In the genomic region with DNA sequence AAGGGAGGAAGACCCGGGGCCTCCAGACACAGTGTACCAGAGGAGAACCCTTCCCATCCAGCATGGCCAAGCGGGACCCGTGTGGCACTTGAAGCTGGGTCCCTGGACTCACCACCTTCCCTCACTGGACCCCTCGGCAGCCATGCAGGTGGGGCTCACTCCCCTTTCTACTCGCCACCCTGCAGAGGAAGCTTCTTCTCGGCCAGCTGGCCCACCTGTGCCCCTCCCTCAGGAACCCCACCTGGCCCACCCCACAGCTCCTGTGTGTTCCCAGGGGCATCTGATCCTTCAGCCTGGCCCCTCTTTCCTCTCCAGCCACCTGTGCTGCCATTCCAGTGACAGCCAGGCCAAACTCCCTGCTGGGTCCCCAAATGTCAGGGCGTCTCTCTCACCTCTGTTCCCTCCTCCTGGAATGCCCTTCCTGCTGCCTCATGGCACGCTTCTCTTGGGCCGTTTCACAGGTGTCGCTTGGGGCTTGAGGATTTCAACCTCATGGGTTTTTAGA, we compare ENCODE assay signal across 19 cellular contexts. TPM values are rescaled to one million over a fixed set of nuclear protein-coding genes. Genes with fewer than 3 reads are reported as not detected.
DNase-seq lines count a peak whose midpoint lies in the region; ATAC-seq and TF ChIP-seq lines count a peak whose summit lies in the region.
"Had no signal": no experiment of that assay in that cellular context is flagged by ENCODE, and none has a peak within 500 bp of the region (broad histone marks: within the 10 kb centered on the region; RNA-seq: fewer than 3 reads in every experiment).

No MANE protein-coding gene starts in this region.

- H4K8ac ChIP-seq in mesenchymal stem cell (ENCODE audit: low read length), result no peak overlapping the region

- H3K9ac ChIP-seq in mesenchymal stem cell (ENCODE audit: low read length), result no peak overlapping the region
- H3K9ac ChIP-seq: BLaER1 treated with 17β-estradiol and CSF1 and Interleukin-3, amounts not matched to agents 10 nM and 100 nM had no signal

- no peaks in the 10 kb centered on the region for H3K9me3 Mint-ChIP-seq in chondrocyte (ENCODE audit: low read depth)
- H3K9me3 Mint-ChIP-seq: CD8-positive, alpha-beta T cell had no signal

- H3K27ac Mint-ChIP-seq in chondrocyte (ENCODE audit: unreplicated experiment), result no peak overlapping the region
- H3K27ac Mint-ChIP-seq: CD8-positive, alpha-beta T cell; HFFc6 had no signal

- no peak overlapping the region for H3K4me2 ChIP-seq in mesenchymal stem cell (ENCODE audit: low read length, poor library complexity, severe bottlenecking)

- H3K4me1 Mint-ChIP-seq in chondrocyte (ENCODE audit: low read depth), result peaks cover 18% of the 10 kb centered on the region

- no peak overlapping the region for H3K23ac ChIP-seq in mesenchymal stem cell (ENCODE audit: low read length in 2 of 2)

- no peak overlapping the region for H3K18ac ChIP-seq in mesenchymal stem cell (ENCODE audit: low read depth in 1 of 2, low read length in 2 of 2)

- no peak overlapping the region for H2BK12ac ChIP-seq in mesenchymal stem cell (ENCODE audit: low read length in 2 of 2)

- H3K4me1 ChIP-seq in heart right ventricle (peaks cover 26 to 71% (median 53%) of the 10 kb centered on the region in 9 donors), right cardiac atrium (ENCODE audit: control insufficient read depth, insufficient read depth, low read length) (peaks cover 20% of the 10 kb centered on the region), mesenchymal stem cell (ENCODE audit: control insufficient read depth, insufficient read depth, low read depth, low read length) (peaks cover 50% of the 10 kb centered on the region), spleen (peaks cover 3 to 62% (median 23%) of the 10 kb centered on the region in 6 donors)

- no peak overlapping the region for H2BK5ac ChIP-seq in mesenchymal stem cell (ENCODE audit: low read depth, low read length, poor library complexity, severe bottlenecking)

- no peak for TF ChIP-seq POLR2A in spleen (IDR thresholded peaks at IDR 0.05)

- H3K9me3 ChIP-seq in heart right ventricle (no peaks in the 10 kb centered on the region), right cardiac atrium (ENCODE audit: control insufficient read depth, low read length) (no peaks in the 10 kb centered on the region), mesenchymal stem cell (ENCODE audit: control insufficient read depth, low read length) (no peaks in the 10 kb centered on the region), spleen (no peaks in the 10 kb centered on the region)
- H3K9me3 ChIP-seq: BLaER1 treated with 17β-estradiol and CSF1 and Interleukin-3, amounts not matched to agents 10 nM and 100 nM had no signal

- H3K27me3 ChIP-seq in heart right ventricle (no peaks in the 10 kb centered on the region), right cardiac atrium (ENCODE audit: control insufficient read depth, insufficient read depth) (no peaks in the 10 kb centered on the region), mesenchymal stem cell (ENCODE audit: control insufficient read depth in 1 of 2, insufficient read depth in 1 of 2, low read length in 2 of 2) (peaks cover 0 to 33% of the 10 kb centered on the region in 2 experiments), spleen (replicated peaks in 1 of 7) (peaks cover 0 to 3% (median 0%) of the 10 kb centered on the region in 7 donors)

- H4K91ac ChIP-seq in mesenchymal stem cell (ENCODE audit: low read length), result no peak overlapping the region

- no peak overlapping the region for H3K4ac ChIP-seq in mesenchymal stem cell (ENCODE audit: low read depth in 1 of 2, low read length in 2 of 2)

- 89 to 93% methylated on average over 10 of the region's 10 CpGs for WGBS in heart right ventricle, 2 donors
- 91% methylated on average over 10 of the region's 10 CpGs for WGBS in right cardiac atrium
- 88% methylated on average over 9 of the region's 10 CpGs for WGBS in mesenchymal stem cell
- WGBS in spleen, 5 donors, result 80 to 89% (median 84%) methylated on average over 10 of the region's 10 CpGs

- TF ChIP-seq CTCF in heart right ventricle (IDR thresholded peaks at IDR 0.05) (no peak), chondrocyte (IDR thresholded peaks at IDR 0.05) (no peak), spleen (IDR thresholded peaks at IDR 0.05 in 8 of 11, conservative IDR thresholded peaks at IDR 0.05 in 3 of 11) (no peak)

- H3K36me3 ChIP-seq in heart right ventricle, result no peaks in the 10 kb centered on the region
- peaks cover 0 to 3% of the 10 kb centered on the region in 2 experiments for H3K36me3 ChIP-seq in mesenchymal stem cell (ENCODE audit: control insufficient read depth in 1 of 2, insufficient read depth in 2 of 2, low read depth in 1 of 2, low read length in 2 of 2)
- no peaks in the 10 kb centered on the region for H3K36me3 ChIP-seq in spleen
- H3K36me3 ChIP-seq: BLaER1 treated with 17β-estradiol and CSF1 and Interleukin-3, amounts not matched to agents 10 nM and 100 nM had no signal

- no peaks in the 10 kb centered on the region for H3K79me1 ChIP-seq in mesenchymal stem cell (replicated peaks; ENCODE audit: low read length, poor library complexity, severe bottlenecking)

- DNase-seq in heart right ventricle, result no peak
- no peak for DNase-seq in right cardiac atrium
- peak; percentile 64 for DNase-seq in chondrocyte (ENCODE audit: low spot score)
- no peak for DNase-seq in mesenchymal stem cell
- DNase-seq in spleen, result peak; percentile 66
- DNase-seq in NK-92 (lab: John Stamatoyannopoulos, UW; ENCODE audit: unreplicated experiment), result no peak
- DNase-seq: Calu3; CD8-positive, alpha-beta T cell; DMS53; HFFc6; KBM-7; NCI-H1105; NCI-H2081; SIG-M5 had no signal

- H3K36me3 Mint-ChIP-seq in chondrocyte (ENCODE audit: low read depth), result no peaks in the 10 kb centered on the region
- H3K36me3 Mint-ChIP-seq: CD8-positive, alpha-beta T cell had no signal

- H2BK120ac ChIP-seq in mesenchymal stem cell (ENCODE audit: low read depth, low read length), result no peak overlapping the region

- H3K27ac ChIP-seq in heart right ventricle, result peak overlapping the region; percentile 41 to 89 (median 82)
- H3K27ac ChIP-seq in right cardiac atrium (ENCODE audit: low read length), result no peak overlapping the region
- no peak overlapping the region for H3K27ac ChIP-seq in mesenchymal stem cell (ENCODE audit: low read length, poor library complexity, severe bottlenecking)
- peak overlapping the region in 3 of 8 donors; percentile 39 to 57 (median 56) for H3K27ac ChIP-seq in spleen
- H3K27ac ChIP-seq: BLaER1 treated with 17β-estradiol and CSF1 and Interleukin-3, amounts not matched to agents 10 nM and 100 nM had no signal

- H3K14ac ChIP-seq in mesenchymal stem cell (ENCODE audit: low read length in 2 of 2), result no peak overlapping the region

- intact Hi-C loops in heart right ventricle (cut with DNase I) (loop anchor here in 2 of 10 donors (5.0 to 10.0 kb wide), 2 partner anchors 36 to 64 kb away; a partner anchor contains a TSS), right cardiac atrium (cut with DNase I) (no loop called here), spleen (cut with DNase I; ENCODE audit: low total_unique reads) (no loop called here)

- H2AK5ac ChIP-seq in mesenchymal stem cell (ENCODE audit: low read length, severe bottlenecking), result peak overlapping the region; percentile 29

- no peak overlapping the region for H3K4me3 Mint-ChIP-seq in chondrocyte (ENCODE audit: unreplicated experiment)
- H3K4me3 Mint-ChIP-seq: CD8-positive, alpha-beta T cell; HFFc6 had no signal

- no peak overlapping the region for H2BK15ac ChIP-seq in mesenchymal stem cell (ENCODE audit: low read depth, poor library complexity, severe bottlenecking)

- no peak overlapping the region for H3K4me3 ChIP-seq in heart right ventricle
- no peak overlapping the region for H3K4me3 ChIP-seq in right cardiac atrium (ENCODE audit: low read length)
- H3K4me3 ChIP-seq in mesenchymal stem cell (ENCODE audit: insufficient read depth in 1 of 2, low read depth in 1 of 2, low read length in 2 of 2), result no peak overlapping the region
- no peak overlapping the region for H3K4me3 ChIP-seq in spleen
- H3K4me3 ChIP-seq: BLaER1 treated with 17β-estradiol and CSF1 and Interleukin-3, amounts not matched to agents 10 nM and 100 nM had no signal

- H2AFZ ChIP-seq in mesenchymal stem cell (ENCODE audit: low read depth, low read length), result no peak overlapping the region

- peaks cover 6% of the 10 kb centered on the region for H3K27me3 Mint-ChIP-seq in chondrocyte (ENCODE audit: low read depth)

- no peak for ATAC-seq in heart right ventricle
- no peak for ATAC-seq in right cardiac atrium
- no peak for ATAC-seq in GM18517 (IDR thresholded peaks at IDR 0.05; ENCODE audit: unreplicated experiment)

RNA-seq across cellular contexts. Expression of a gene that starts 38.0 kb away (rescaled TPM):
- total RNA-seq in heart right ventricle (100 to 1,000 TPM in 3 of 10 donors, 10 to 100 TPM in 7; 68.8 to 195 (median 81.6) TPM), right cardiac atrium (10 to 100 TPM; 34.6 to 94.1 (median 47.0) TPM), chondrocyte (107 to 716 TPM (median 110 TPM) in 3 replicates), spleen (10 to 100 TPM; 10.2 to 66.6 (median 25.7) TPM)
- polyA plus RNA-seq in heart right ventricle (10 to 100 TPM; 36.0 to 85.9 TPM), right cardiac atrium (66.3 TPM), spleen (1 to 10 TPM in 2 of 3 donors, under 1 TPM in 1; 0.74 to 9.8 (median 4.0) TPM)
- polyA plus RNA-seq in mesenchymal stem cell (2013, experiment 1 of 2), result 374 TPM
- 355 TPM for polyA plus RNA-seq in mesenchymal stem cell (2013, experiment 2 of 2)
- total RNA-seq: CD8-positive, alpha-beta T cell; OCI-LY7 had no signal

RNA-seq across cellular contexts. Expression of a gene that starts 59.8 kb away (rescaled TPM):
- total RNA-seq in heart right ventricle, result 1 to 10 TPM in 1 of 10 donors, under 1 TPM in 1, not detected in 8; 0.76 to 1.0 TPM
- 1 to 10 TPM in 1 of 2 donors, not detected in 1; 3.3 TPM for polyA plus RNA-seq in heart right ventricle
- total RNA-seq in right cardiac atrium, result 1 to 10 TPM in 1 of 4 donors, not detected in 3; 1.1 TPM
- not detected for polyA plus RNA-seq in right cardiac atrium
- total RNA-seq in chondrocyte, result not detected in 3 replicates
- not detected for polyA plus RNA-seq in mesenchymal stem cell (2013, experiment 1 of 2)
- not detected for polyA plus RNA-seq in mesenchymal stem cell (2013, experiment 2 of 2)
- total RNA-seq in spleen, result 1 to 10 TPM in 2 of 7 donors, not detected in 5; 1.3 to 1.5 TPM
- polyA plus RNA-seq in spleen, result 1 to 10 TPM; 1.3 to 2.4 (median 1.9) TPM
- total RNA-seq: Calu3; CD8-positive, alpha-beta T cell; H4; HFFc6; NCI-H460; OCI-LY7 had no signal

Comparison
In these comparisons a context has a peak if more than half of its experiments do, and no peak if none do; other contexts are left out.
1. H3K27ac ChIP-seq: peak in heart right ventricle (10 of 10); none in right cardiac atrium (single experiment) and mesenchymal stem cell (single experiment).
2. DNase-seq: peak in chondrocyte (single experiment) and spleen (single experiment); none in heart right ventricle (0 of 2), right cardiac atrium (0 of 3), mesenchymal stem cell (single experiment) and NK-92 (single experiment).